Comparison of ENCODE assay signal across 25 cellular contexts in the genomic region with DNA sequence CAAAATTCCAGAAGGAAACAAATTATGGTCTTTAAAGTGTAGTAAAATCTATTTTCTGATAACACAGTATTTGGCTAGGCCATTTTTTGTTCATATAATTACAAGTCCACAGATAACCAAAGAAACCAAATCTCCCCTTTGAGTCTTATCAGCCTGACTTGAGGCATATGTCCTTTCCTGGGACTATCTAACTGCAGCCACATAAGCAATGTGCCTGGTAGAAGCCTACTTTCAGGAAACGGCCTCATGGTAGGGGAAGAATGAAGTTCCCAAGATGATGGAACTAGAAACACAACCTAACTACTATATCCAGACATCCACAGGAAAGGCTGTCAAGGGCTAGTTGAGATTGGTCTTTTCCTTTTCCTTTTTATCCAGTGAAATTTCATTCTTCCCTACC.
"Had no signal": no experiment of that assay in that cellular context is flagged by ENCODE, and none has a peak within 500 bp of the region (broad histone marks: within the 10 kb centered on the region; RNA-seq: fewer than 3 reads in every experiment).

No MANE protein-coding gene starts in this region.

- H3K27ac ChIP-seq: gastroesophageal sphincter, ovary, psoas muscle, right atrium auricular region, transverse colon, WERI-Rb-1 had no signal

- H3K9me3 ChIP-seq: gastroesophageal sphincter, mucosa of descending colon, ovary, psoas muscle, right atrium auricular region, transverse colon had no signal

- H3K27me3 ChIP-seq: esophagus squamous epithelium, gastroesophageal sphincter, ovary, right atrium auricular region, transverse colon had no signal

- ATAC-seq: gastroesophageal sphincter; left colon; mucosa of descending colon; psoas muscle; stimulated activated naive B cell treated with anti-CD40 and anti-IgM and Interleukin-4, amounts not matched to agents 10 μg/mL and 1 μg/mL and 100 μg/mL, for 72 hours; T-helper 17 cell had no signal

- DNase-seq: activated CD4-positive, alpha-beta T cell treated with anti-CD3 and anti-CD28 coated beads, Interleukin-2, amount 50 U/mL, for 1 hour; activated CD4-positive, CD25-positive, alpha-beta regulatory T cell treated with anti-CD3 and anti-CD28 coated beads, Interleukin-2, amount 50 U/mL, for 72 hours; activated CD8-positive, alpha-beta T cell treated with anti-CD3 and anti-CD28 coated beads, Interleukin-2, amount 10 ng/mL, durations not matched to agents 7 days and 5 days; activated gamma-delta T cell treated with Interleukin-2 at 50 U/mL for 16 hours; activated T-cell treated with anti-CD3 and anti-CD28 coated beads, Interleukin-2, amount 50 U/mL, for 1 hour; aorta; effector memory CD4-positive, alpha-beta T cell; esophagus squamous epithelium; head of caudate nucleus; islet precursor cell; left colon; mesenchymal stem cell; mucosa of descending colon; naive B cell; ovary; psoas muscle; stimulated activated CD8-positive, alpha-beta memory T cell treated with anti-CD3 and anti-CD28 coated beads, Interleukin-4, amount 100 ng/mL, for 48 hours; stimulated activated naive B cell treated with anti-CD40 and anti-IgM and Interleukin-4, amounts not matched to agents 10 μg/mL and 1 μg/mL and 100 μg/mL, for 72 hours; T-helper 17 cell; transverse colon; WERI-Rb-1 had no signal

- H3K4me3 ChIP-seq: esophagus squamous epithelium, gastroesophageal sphincter, mucosa of descending colon, ovary, psoas muscle, right atrium auricular region, transverse colon had no signal

- H3K36me3 Mint-ChIP-seq: activated naive CD4-positive, alpha-beta T cell treated with anti-CD3 and anti-CD28 coated beads, Interleukin-2, amount 50 U/mL, for 24 hours had no signal

- H3K4me3 Mint-ChIP-seq: activated CD8-positive, alpha-beta T cell treated with anti-CD3 and anti-CD28 coated beads, Interleukin-2, amount 10 ng/mL, durations not matched to agents 7 days and 5 days; central memory CD8-positive, alpha-beta T cell; naive B cell; stimulated activated naive B cell treated with anti-CD40 and anti-IgM and Interleukin-4, amounts not matched to agents 10 μg/mL and 1 μg/mL and 100 μg/mL, for 72 hours; T-helper 17 cell had no signal

- H3K27ac Mint-ChIP-seq: activated CD8-positive, alpha-beta T cell treated with anti-CD3 and anti-CD28 coated beads, Interleukin-2, amount 10 ng/mL, durations not matched to agents 7 days and 5 days; naive B cell; stimulated activated naive B cell treated with anti-CD40 and anti-IgM and Interleukin-4, amounts not matched to agents 10 μg/mL and 1 μg/mL and 100 μg/mL, for 72 hours; T-helper 17 cell had no signal

- H3K36me3 ChIP-seq: esophagus squamous epithelium, gastroesophageal sphincter, ovary, right atrium auricular region, transverse colon, WERI-Rb-1 had no signal

- H3K27me3 Mint-ChIP-seq: activated naive CD4-positive, alpha-beta T cell treated with anti-CD3 and anti-CD28 coated beads, Interleukin-2, amount 50 U/mL, for 24 hours; central memory CD8-positive, alpha-beta T cell; T-helper 17 cell had no signal

- H3K9me3 Mint-ChIP-seq: activated naive CD4-positive, alpha-beta T cell treated with anti-CD3 and anti-CD28 coated beads, Interleukin-2, amount 50 U/mL, for 24 hours had no signal
